Comparison of ENCODE assay signal across 12 cellular contexts in the genomic region with DNA sequence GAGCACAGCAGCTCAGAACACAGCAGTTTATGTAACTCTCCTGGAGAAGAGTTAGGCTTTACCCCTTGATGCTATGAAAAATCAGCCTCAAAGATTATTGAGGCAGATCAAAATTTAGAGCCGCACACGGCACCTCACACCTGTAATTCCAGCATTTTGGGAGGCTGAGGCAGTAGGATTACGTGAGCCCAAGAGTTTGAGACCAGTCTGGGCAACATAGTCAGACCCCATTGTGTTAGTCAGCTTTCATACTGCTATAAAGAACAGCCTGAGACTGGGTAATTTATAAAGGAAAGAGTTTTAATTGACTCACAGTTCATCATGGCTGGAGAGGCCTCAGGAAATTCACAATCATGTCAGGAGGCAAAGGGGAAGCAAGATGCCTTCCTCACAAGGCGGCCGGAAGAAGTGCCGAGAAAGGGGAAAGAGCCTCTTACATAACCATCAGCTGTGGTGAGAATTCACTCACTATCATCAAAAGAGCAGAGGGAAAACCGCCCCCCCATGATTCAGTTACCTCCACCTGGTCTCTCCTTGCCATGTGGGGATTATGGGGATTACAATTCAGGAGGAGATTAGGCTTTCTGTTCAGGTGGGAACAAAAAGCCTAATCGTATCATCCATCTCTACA.
A peak's percentile ranks its signal among the peaks of the same experiment; 100 is the strongest.
DNase-seq lines count a peak whose midpoint lies in the region; ATAC-seq and TF ChIP-seq lines count a peak whose summit lies in the region.
"Had no signal": no experiment of that assay in that cellular context is flagged by ENCODE, and none has a peak within 500 bp of the region (broad histone marks: within the 10 kb centered on the region; RNA-seq: fewer than 3 reads in every experiment).

No MANE protein-coding gene starts in this region.

- ATAC-seq in Right ventricle myocardium superior (ENCODE audit: poor library complexity) (peak; percentile 43), WTC11 (no peak), left lung (peak; percentile 40)
- no peak for ATAC-seq in stimulated activated effector memory CD8-positive, alpha-beta T cell treated with anti-CD3 and anti-CD28 coated beads, Interleukin-12 subunit alpha, Interleukin-12 subunit beta, amount 100 ng/mL, for 72 hours

- DNase-seq in Right ventricle myocardium superior (peak; percentile 60), right atrium auricular region (ENCODE audit: low spot score) (no peak), WTC11 (ENCODE audit: low spot score) (no peak), left lung (peak in 1 of 2 donors; percentile 65), NCI-H748 (lab: John Stamatoyannopoulos, UW; ENCODE audit: unreplicated experiment) (no peak)
- DNase-seq in stimulated activated naive CD4-positive, alpha-beta T cell treated with Interleukin-2 at 50 U/mL for 16 hours (lab: John Stamatoyannopoulos, UW) = no peak
- no peak for DNase-seq in activated T-helper 2 cell treated with anti-CD3 and anti-CD28 coated beads, Interferon-gamma antibody, Interleukin-2, Interleukin-4, amounts not matched to agents 10 μg/mL and 5 μg/mL and 100 μg/mL, durations not matched to agents 14 hours and 24 hours and 36 hours (ENCODE audit: low spot score)
- DNase-seq in stimulated activated effector memory CD8-positive, alpha-beta T cell treated with anti-CD3 and anti-CD28 coated beads, Interleukin-12 subunit alpha, Interleukin-12 subunit beta, amount 100 ng/mL, for 72 hours (ENCODE audit: low spot score in 2 of 2) = no peak
- DNase-seq: NCI-H1092, NCI-H69 had no signal

- no peaks in the 10 kb centered on the region for H3K9me3 Mint-ChIP-seq in WTC11
- H3K9me3 Mint-ChIP-seq in activated T-helper 2 cell treated with anti-CD3 and anti-CD28 coated beads, Interferon-gamma antibody, Interleukin-2, Interleukin-4, amounts not matched to agents 10 μg/mL and 5 μg/mL and 100 μg/mL, durations not matched to agents 14 hours and 24 hours and 36 hours = no peaks in the 10 kb centered on the region
- no peaks in the 10 kb centered on the region for H3K9me3 Mint-ChIP-seq in stimulated activated effector memory CD8-positive, alpha-beta T cell treated with anti-CD3 and anti-CD28 coated beads, Interleukin-12 subunit alpha, Interleukin-12 subunit beta, amount 100 ng/mL, for 72 hours

- H3K4me1 Mint-ChIP-seq in WTC11 = peaks cover 29% of the 10 kb centered on the region
- peaks cover 12% of the 10 kb centered on the region for H3K4me1 Mint-ChIP-seq in activated T-helper 2 cell treated with anti-CD3 and anti-CD28 coated beads, Interferon-gamma antibody, Interleukin-2, Interleukin-4, amounts not matched to agents 10 μg/mL and 5 μg/mL and 100 μg/mL, durations not matched to agents 14 hours and 24 hours and 36 hours (ENCODE audit: low read depth)
- H3K4me1 Mint-ChIP-seq in stimulated activated effector memory CD8-positive, alpha-beta T cell treated with anti-CD3 and anti-CD28 coated beads, Interleukin-12 subunit alpha, Interleukin-12 subunit beta, amount 100 ng/mL, for 72 hours = peaks cover 6% of the 10 kb centered on the region

- no peak overlapping the region for H3K4me3 Mint-ChIP-seq in WTC11
- H3K4me3 Mint-ChIP-seq in activated T-helper 2 cell treated with anti-CD3 and anti-CD28 coated beads, Interferon-gamma antibody, Interleukin-2, Interleukin-4, amounts not matched to agents 10 μg/mL and 5 μg/mL and 100 μg/mL, durations not matched to agents 14 hours and 24 hours and 36 hours (ENCODE audit: low read depth) = no peak overlapping the region
- H3K4me3 Mint-ChIP-seq in stimulated activated effector memory CD8-positive, alpha-beta T cell treated with anti-CD3 and anti-CD28 coated beads, Interleukin-12 subunit alpha, Interleukin-12 subunit beta, amount 100 ng/mL, for 72 hours = no peak overlapping the region

- H3K27ac ChIP-seq in right atrium auricular region (no peak overlapping the region), left lung (peak overlapping the region in 1 of 2 donors; percentile 73)
- H3K27ac ChIP-seq: ascending aorta, tibial artery had no signal

- POLR2A ChIA-PET in WTC11 (lab: Charles Lee) = no interaction called here

- H3K9me3 ChIP-seq in right atrium auricular region (no peaks in the 10 kb centered on the region), left lung (no peaks in the 10 kb centered on the region)
- H3K9me3 ChIP-seq: ascending aorta, tibial artery had no signal

- no peaks in the 10 kb centered on the region for H3K36me3 ChIP-seq in right atrium auricular region
- no peaks in the 10 kb centered on the region for H3K36me3 ChIP-seq in left lung
- H3K36me3 ChIP-seq: ascending aorta, tibial artery had no signal

- H3K27me3 ChIP-seq in right atrium auricular region (no peaks in the 10 kb centered on the region), left lung (no peaks in the 10 kb centered on the region)
- H3K27me3 ChIP-seq: ascending aorta, tibial artery had no signal

- intact Hi-C loops in Right ventricle myocardium superior (cut with DNase I) (no loop called here), left lung (cut with DNase I) (no loop called here)
- intact Hi-C loops in activated T-helper 2 cell treated with anti-CD3 and anti-CD28 coated beads, Interferon-gamma antibody, Interleukin-2, Interleukin-4, amounts not matched to agents 10 μg/mL and 5 μg/mL and 100 μg/mL, durations not matched to agents 14 hours and 24 hours and 36 hours (cut with micrococcal nuclease) = no loop called here

- no peaks in the 10 kb centered on the region for H3K27me3 Mint-ChIP-seq in WTC11 (ENCODE audit: low read depth)
- H3K27me3 Mint-ChIP-seq in activated T-helper 2 cell treated with anti-CD3 and anti-CD28 coated beads, Interferon-gamma antibody, Interleukin-2, Interleukin-4, amounts not matched to agents 10 μg/mL and 5 μg/mL and 100 μg/mL, durations not matched to agents 14 hours and 24 hours and 36 hours (ENCODE audit: low read depth) = no peaks in the 10 kb centered on the region

- H3K27ac Mint-ChIP-seq in WTC11 = peak overlapping the region; percentile 93
- H3K27ac Mint-ChIP-seq in activated T-helper 2 cell treated with anti-CD3 and anti-CD28 coated beads, Interferon-gamma antibody, Interleukin-2, Interleukin-4, amounts not matched to agents 10 μg/mL and 5 μg/mL and 100 μg/mL, durations not matched to agents 14 hours and 24 hours and 36 hours = no peak overlapping the region
- no peak overlapping the region for H3K27ac Mint-ChIP-seq in stimulated activated effector memory CD8-positive, alpha-beta T cell treated with anti-CD3 and anti-CD28 coated beads, Interleukin-12 subunit alpha, Interleukin-12 subunit beta, amount 100 ng/mL, for 72 hours

- CTCF ChIA-PET in WTC11 (lab: Charles Lee) = no interaction called here

- H3K4me1 ChIP-seq in right atrium auricular region (no peaks in the 10 kb centered on the region), left lung (peaks cover 0 to 37% of the 10 kb centered on the region in 2 donors)

- H3K36me3 Mint-ChIP-seq in WTC11 = 0 out of 2 replicates have a peak, but pooled peaks cover 2% of the 10 kb centered on the region
- no peaks in the 10 kb centered on the region for H3K36me3 Mint-ChIP-seq in activated T-helper 2 cell treated with anti-CD3 and anti-CD28 coated beads, Interferon-gamma antibody, Interleukin-2, Interleukin-4, amounts not matched to agents 10 μg/mL and 5 μg/mL and 100 μg/mL, durations not matched to agents 14 hours and 24 hours and 36 hours (ENCODE audit: low read depth)
- H3K36me3 Mint-ChIP-seq in stimulated activated effector memory CD8-positive, alpha-beta T cell treated with anti-CD3 and anti-CD28 coated beads, Interleukin-12 subunit alpha, Interleukin-12 subunit beta, amount 100 ng/mL, for 72 hours = no peaks in the 10 kb centered on the region

- H3K4me3 ChIP-seq in right atrium auricular region = no peak overlapping the region
- no peak overlapping the region for H3K4me3 ChIP-seq in left lung
- H3K4me3 ChIP-seq: ascending aorta, tibial artery had no signal

- TF ChIP-seq CTCF in right atrium auricular region (IDR thresholded peaks at IDR 0.05) = no peak
- TF ChIP-seq CTCF in WTC11 (IDR thresholded peaks at IDR 0.05) = no peak
- TF ChIP-seq CTCF in left lung (IDR thresholded peaks at IDR 0.05) = no peak

TF ChIP-seq in WTC11, 78 proteins besides CTCF, POLR2A, EP300 and RAD21:
- TF ChIP-seq HMGXB4 (CRISPR knock-in tag; IDR thresholded peaks at IDR 0.05) (no peak), FOXK1 (CRISPR knock-in tag; IDR thresholded peaks at IDR 0.05) (no peak), JAZF1 (CRISPR knock-in tag; IDR thresholded peaks at IDR 0.05) (no peak), ZNF416 (CRISPR knock-in tag; IDR thresholded peaks at IDR 0.05) (no peak), RELA (CRISPR knock-in tag; IDR thresholded peaks at IDR 0.05; ENCODE audit: borderline replicate concordance) (no peak), ZNF121 (CRISPR knock-in tag; IDR thresholded peaks at IDR 0.05) (peak; percentile 95), NFYB (CRISPR knock-in tag; conservative IDR thresholded peaks at IDR 0.05; ENCODE audit: low read depth) (no peak)

Comparison
In these comparisons a context has a peak if more than half of its experiments do, and no peak if none do; other contexts are left out.
1. ATAC-seq: peak in Right ventricle myocardium superior (single experiment) and left lung (single experiment); none in WTC11 (single experiment) and stimulated activated effector memory CD8-positive, alpha-beta T cell treated with anti-CD3 and anti-CD28 coated beads, Interleukin-12 subunit alpha, Interleukin-12 subunit beta, amount 100 ng/mL, for 72 hours (single experiment).